ENCODE assay signal across 1 cellular context in the genomic region with DNA sequence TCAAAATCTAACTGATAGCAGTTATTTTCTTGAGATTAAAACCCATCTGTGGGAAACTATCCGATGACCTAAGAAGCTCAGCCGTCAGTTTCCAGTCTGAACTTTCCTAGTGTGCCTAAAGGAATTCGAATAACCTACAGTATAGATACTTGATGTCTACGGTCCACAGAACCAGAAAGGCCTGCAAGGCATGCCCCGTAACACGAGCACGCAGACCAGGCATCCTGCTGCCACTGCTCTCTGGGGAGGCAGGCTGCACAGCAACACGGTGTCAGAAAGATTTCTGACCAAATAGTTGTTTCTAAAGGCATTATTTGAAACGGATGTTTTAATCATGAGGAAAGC.
TF ChIP-seq lines count a peak whose summit lies in the region.

No MANE protein-coding gene starts in this region.

TF ChIP-seq in SK-N-SH, 30 proteins besides CTCF, POLR2A, EP300 and RAD21 (continued from another document):
- TF ChIP-seq, protein P1, sequence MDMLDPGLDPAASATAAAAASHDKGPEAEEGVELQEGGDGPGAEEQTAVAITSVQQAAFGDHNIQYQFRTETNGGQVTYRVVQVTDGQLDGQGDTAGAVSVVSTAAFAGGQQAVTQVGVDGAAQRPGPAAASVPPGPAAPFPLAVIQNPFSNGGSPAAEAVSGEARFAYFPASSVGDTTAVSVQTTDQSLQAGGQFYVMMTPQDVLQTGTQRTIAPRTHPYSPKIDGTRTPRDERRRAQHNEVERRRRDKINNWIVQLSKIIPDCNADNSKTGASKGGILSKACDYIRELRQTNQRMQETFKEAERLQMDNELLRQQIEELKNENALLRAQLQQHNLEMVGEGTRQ (IDR thresholded peaks at IDR 0.05; ENCODE audit: borderline replicate concordance, low read depth, low read length), result no peak
- TF ChIP-seq MEF2A (IDR thresholded peaks at IDR 0.05; ENCODE audit: borderline replicate concordance, low read depth) (no peak), JUND (IDR thresholded peaks at IDR 0.05) (no peak), GATA2 (CRISPR knock-in tag; IDR thresholded peaks at IDR 0.05) (no peak), SMC3 (IDR thresholded peaks at IDR 0.05; ENCODE audit: low read depth, low read length) (no peak), CHD2 (IDR thresholded peaks at IDR 0.05; ENCODE audit: low read length, partially characterized antibody) (no peak), RCOR1 (IDR thresholded peaks at IDR 0.05; ENCODE audit: low read length) (no peak), GABPA (IDR thresholded peaks at IDR 0.05; ENCODE audit: low read depth) (no peak), RXRA (IDR thresholded peaks at IDR 0.05; ENCODE audit: borderline replicate concordance, low read depth) (no peak)
- TF ChIP-seq, protein P2, sequence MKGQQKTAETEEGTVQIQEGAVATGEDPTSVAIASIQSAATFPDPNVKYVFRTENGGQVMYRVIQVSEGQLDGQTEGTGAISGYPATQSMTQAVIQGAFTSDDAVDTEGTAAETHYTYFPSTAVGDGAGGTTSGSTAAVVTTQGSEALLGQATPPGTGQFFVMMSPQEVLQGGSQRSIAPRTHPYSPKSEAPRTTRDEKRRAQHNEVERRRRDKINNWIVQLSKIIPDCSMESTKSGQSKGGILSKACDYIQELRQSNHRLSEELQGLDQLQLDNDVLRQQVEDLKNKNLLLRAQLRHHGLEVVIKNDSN (IDR thresholded peaks at IDR 0.05; ENCODE audit: borderline replicate concordance, low read depth), result no peak
TF ChIP-seq in SK-N-SH: peak in this region for 0.
